Comparison of ENCODE assay signal across 1 cellular context in genomic region chr11:40328890-40329617, GRCh38.
TF ChIP-seq lines count a peak whose summit lies in the region.

No MANE protein-coding gene starts in this region.

TF ChIP-seq in HepG2, 621 proteins besides CTCF, POLR2A, EP300 and RAD21 (continued from another document and continues in another):
- TF ChIP-seq KIAA2018 (CRISPR knock-in tag; IDR thresholded peaks at IDR 0.05; ENCODE audit: borderline replicate concordance), result no peak
- no peak for TF ChIP-seq ARHGAP35 (CRISPR knock-in tag; IDR thresholded peaks at IDR 0.05; ENCODE audit: borderline replicate concordance)
- no peak for TF ChIP-seq ZNF296 (CRISPR knock-in tag; conservative IDR thresholded peaks at IDR 0.05)
- TF ChIP-seq FOXO1 (CRISPR knock-in tag; IDR thresholded peaks at IDR 0.05), result 0 out of 2 replicates have a peak, but pooled peaks have one; percentile 10
- no peak for TF ChIP-seq MBNL3 (CRISPR knock-in tag; conservative IDR thresholded peaks at IDR 0.05)
- no peak for TF ChIP-seq ZNF878 (CRISPR knock-in tag; IDR thresholded peaks at IDR 0.05)
- TF ChIP-seq SCMH1 (CRISPR knock-in tag; IDR thresholded peaks at IDR 0.05; ENCODE audit: borderline replicate concordance), result no peak
- TF ChIP-seq, protein P1, sequence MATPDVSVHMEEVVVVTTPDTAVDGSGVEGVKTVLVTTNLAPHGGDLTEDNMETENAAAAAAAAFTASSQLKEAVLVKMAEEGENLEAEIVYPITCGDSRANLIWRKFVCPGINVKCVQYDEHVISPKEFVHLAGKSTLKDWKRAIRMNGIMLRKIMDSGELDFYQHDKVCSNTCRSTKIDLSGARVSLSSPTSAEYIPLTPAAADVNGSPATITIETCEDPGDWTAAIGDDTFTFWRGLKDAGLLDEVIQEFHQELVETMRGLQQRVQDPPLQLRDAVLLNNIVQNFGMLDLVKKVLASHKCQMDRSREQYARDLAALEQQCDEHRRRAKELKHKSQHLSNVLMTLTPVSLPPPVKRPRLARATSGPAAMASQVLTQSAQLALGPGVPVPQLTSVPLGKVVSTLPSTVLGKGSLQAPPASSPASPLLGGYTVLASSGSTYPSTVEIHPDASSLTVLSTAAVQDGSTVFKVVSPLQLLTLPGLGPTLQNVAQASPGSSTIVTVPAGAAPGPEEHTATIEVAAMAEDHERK (CRISPR knock-in tag; IDR thresholded peaks at IDR 0.05; ENCODE audit: low read depth), result no peak
- TF ChIP-seq TAF15 (IDR thresholded peaks at IDR 0.05; ENCODE audit: low read depth, low read length, poor library complexity, severe bottlenecking), result no peak
- no peak for TF ChIP-seq CREB3 (CRISPR knock-in tag; IDR thresholded peaks at IDR 0.05)
- no peak for TF ChIP-seq MTF1 (CRISPR knock-in tag; IDR thresholded peaks at IDR 0.05)
- TF ChIP-seq, protein P2, sequence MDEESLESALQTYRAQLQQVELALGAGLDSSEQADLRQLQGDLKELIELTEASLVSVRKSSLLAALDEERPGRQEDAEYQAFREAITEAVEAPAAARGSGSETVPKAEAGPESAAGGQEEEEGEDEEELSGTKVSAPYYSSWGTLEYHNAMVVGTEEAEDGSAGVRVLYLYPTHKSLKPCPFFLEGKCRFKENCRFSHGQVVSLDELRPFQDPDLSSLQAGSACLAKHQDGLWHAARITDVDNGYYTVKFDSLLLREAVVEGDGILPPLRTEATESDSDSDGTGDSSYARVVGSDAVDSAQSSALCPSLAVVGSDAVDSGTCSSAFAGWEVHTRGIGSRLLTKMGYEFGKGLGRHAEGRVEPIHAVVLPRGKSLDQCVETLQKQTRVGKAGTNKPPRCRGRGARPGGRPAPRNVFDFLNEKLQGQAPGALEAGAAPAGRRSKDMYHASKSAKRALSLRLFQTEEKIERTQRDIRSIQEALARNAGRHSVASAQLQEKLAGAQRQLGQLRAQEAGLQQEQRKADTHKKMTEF (CRISPR knock-in tag; IDR thresholded peaks at IDR 0.05), result 0 out of 2 replicates have a peak, but pooled peaks have one; percentile 19
- TF ChIP-seq BHLHE40 (IDR thresholded peaks at IDR 0.05; ENCODE audit: low read length), result no peak
- no peak for TF ChIP-seq ZNF749 (CRISPR knock-in tag; IDR thresholded peaks at IDR 0.05; ENCODE audit: borderline replicate concordance)
- no peak for TF ChIP-seq ZNF362 (CRISPR knock-in tag; IDR thresholded peaks at IDR 0.05; ENCODE audit: borderline replicate concordance)
- no peak for TF ChIP-seq MXD4 (CRISPR knock-in tag; IDR thresholded peaks at IDR 0.05)
- no peak for TF ChIP-seq NAIF1 (CRISPR knock-in tag; IDR thresholded peaks at IDR 0.05; ENCODE audit: borderline replicate concordance)
- TF ChIP-seq, protein P3, sequence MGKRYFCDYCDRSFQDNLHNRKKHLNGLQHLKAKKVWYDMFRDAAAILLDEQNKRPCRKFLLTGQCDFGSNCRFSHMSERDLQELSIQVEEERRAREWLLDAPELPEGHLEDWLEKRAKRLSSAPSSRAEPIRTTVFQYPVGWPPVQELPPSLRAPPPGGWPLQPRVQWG (CRISPR knock-in tag; IDR thresholded peaks at IDR 0.05; ENCODE audit: borderline replicate concordance, low read depth), result no peak
- TF ChIP-seq NCOR1 (IDR thresholded peaks at IDR 0.05; ENCODE audit: borderline replicate concordance, low read length), result no peak
- peak; percentile 65; the same call in 1 of the 2 replicates for TF ChIP-seq ETV5 (CRISPR knock-in tag; IDR thresholded peaks at IDR 0.05; ENCODE audit: borderline replicate concordance)
- 0 out of 2 replicates have a peak, but pooled peaks have one; percentile 21 for TF ChIP-seq FOXP4 (CRISPR knock-in tag; IDR thresholded peaks at IDR 0.05)
- TF ChIP-seq, protein P4, sequence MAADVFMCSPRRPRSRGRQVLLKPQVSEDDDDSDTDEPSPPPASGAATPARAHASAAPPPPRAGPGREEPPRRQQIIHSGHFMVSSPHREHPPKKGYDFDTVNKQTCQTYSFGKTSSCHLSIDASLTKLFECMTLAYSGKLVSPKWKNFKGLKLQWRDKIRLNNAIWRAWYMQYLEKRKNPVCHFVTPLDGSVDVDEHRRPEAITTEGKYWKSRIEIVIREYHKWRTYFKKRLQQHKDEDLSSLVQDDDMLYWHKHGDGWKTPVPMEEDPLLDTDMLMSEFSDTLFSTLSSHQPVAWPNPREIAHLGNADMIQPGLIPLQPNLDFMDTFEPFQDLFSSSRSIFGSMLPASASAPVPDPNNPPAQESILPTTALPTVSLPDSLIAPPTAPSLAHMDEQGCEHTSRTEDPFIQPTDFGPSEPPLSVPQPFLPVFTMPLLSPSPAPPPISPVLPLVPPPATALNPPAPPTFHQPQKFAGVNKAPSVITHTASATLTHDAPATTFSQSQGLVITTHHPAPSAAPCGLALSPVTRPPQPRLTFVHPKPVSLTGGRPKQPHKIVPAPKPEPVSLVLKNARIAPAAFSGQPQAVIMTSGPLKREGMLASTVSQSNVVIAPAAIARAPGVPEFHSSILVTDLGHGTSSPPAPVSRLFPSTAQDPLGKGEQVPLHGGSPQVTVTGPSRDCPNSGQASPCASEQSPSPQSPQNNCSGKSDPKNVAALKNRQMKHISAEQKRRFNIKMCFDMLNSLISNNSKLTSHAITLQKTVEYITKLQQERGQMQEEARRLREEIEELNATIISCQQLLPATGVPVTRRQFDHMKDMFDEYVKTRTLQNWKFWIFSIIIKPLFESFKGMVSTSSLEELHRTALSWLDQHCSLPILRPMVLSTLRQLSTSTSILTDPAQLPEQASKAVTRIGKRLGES (CRISPR knock-in tag; IDR thresholded peaks at IDR 0.05; ENCODE audit: borderline replicate concordance), result no peak
- TF ChIP-seq GPN1 (CRISPR knock-in tag; IDR thresholded peaks at IDR 0.05; ENCODE audit: borderline replicate concordance), result no peak
- TF ChIP-seq SALL2 (CRISPR knock-in tag; IDR thresholded peaks at IDR 0.05), result no peak
- TF ChIP-seq FOSL2 (CRISPR knock-in tag; IDR thresholded peaks at IDR 0.05), result peak; percentile 96
- TF ChIP-seq MYC (CRISPR knock-in tag; IDR thresholded peaks at IDR 0.05; ENCODE audit: borderline replicate concordance), result no peak
- TF ChIP-seq, protein P5, sequence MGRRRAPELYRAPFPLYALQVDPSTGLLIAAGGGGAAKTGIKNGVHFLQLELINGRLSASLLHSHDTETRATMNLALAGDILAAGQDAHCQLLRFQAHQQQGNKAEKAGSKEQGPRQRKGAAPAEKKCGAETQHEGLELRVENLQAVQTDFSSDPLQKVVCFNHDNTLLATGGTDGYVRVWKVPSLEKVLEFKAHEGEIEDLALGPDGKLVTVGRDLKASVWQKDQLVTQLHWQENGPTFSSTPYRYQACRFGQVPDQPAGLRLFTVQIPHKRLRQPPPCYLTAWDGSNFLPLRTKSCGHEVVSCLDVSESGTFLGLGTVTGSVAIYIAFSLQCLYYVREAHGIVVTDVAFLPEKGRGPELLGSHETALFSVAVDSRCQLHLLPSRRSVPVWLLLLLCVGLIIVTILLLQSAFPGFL (CRISPR knock-in tag; IDR thresholded peaks at IDR 0.05), result no peak
- no peak for TF ChIP-seq MTA1 (CRISPR knock-in tag; IDR thresholded peaks at IDR 0.05; ENCODE audit: borderline replicate concordance)
- no peak for TF ChIP-seq CHD2 (IDR thresholded peaks at IDR 0.05; ENCODE audit: low read depth, low read length)
